ENCODE assay signal across 25 cellular contexts in genomic region chr11:124080319-124081001, GRCh38. TPM values are rescaled to one million over a fixed set of nuclear protein-coding genes. Genes with fewer than 3 reads are reported as not detected.
DNase-seq lines count a peak whose midpoint lies in the region; FAIRE-seq and TF ChIP-seq lines count a peak whose summit lies in the region.
"Had no signal": no experiment of that assay in that cellular context is flagged by ENCODE, and none has a peak within 500 bp of the region (broad histone marks: within the 10 kb centered on the region; RNA-seq: fewer than 3 reads in every experiment).

No MANE protein-coding gene starts in this region.

- H3K4me3 ChIP-seq in choroid plexus epithelial cell (ENCODE audit: low read depth, low read length) (no peak overlapping the region), kidney epithelial cell (ENCODE audit: low read depth, low read length) (no peak overlapping the region)
- H3K4me3 ChIP-seq: heart left ventricle, right lobe of liver had no signal

- FAIRE-seq in urothelium cell line (lab: Jason Lieb, UNC), result no peak

- TF ChIP-seq CTCF in choroid plexus epithelial cell (conservative IDR thresholded peaks at IDR 0.05; ENCODE audit: low read depth, low read length) (no peak), kidney epithelial cell (IDR thresholded peaks at IDR 0.05; ENCODE audit: insufficient read depth, low read length, poor library complexity, severe bottlenecking) (no peak)

- H3K36me3 ChIP-seq in kidney epithelial cell (ENCODE audit: control insufficient read depth, insufficient read depth, low read length), result no peaks in the 10 kb centered on the region
- H3K36me3 ChIP-seq: heart left ventricle, right lobe of liver had no signal

- no peaks in the 10 kb centered on the region for H3K27me3 ChIP-seq in kidney epithelial cell (ENCODE audit: control insufficient read depth, insufficient read depth, low read length)

- DNase-seq in DMS53 (lab: John Stamatoyannopoulos, UW), result peak; percentile 45
- DNase-seq in DMS53 treated with DMSO at 0.1 percent for 48 hours (lab: John Stamatoyannopoulos, UW; ENCODE audit: unreplicated experiment), result no peak
- DNase-seq in choroid plexus epithelial cell (ENCODE audit: low read depth), result peak; percentile 52
- peak; percentile 48 for DNase-seq in kidney epithelial cell (ENCODE audit: low read depth)
- peak; percentile 9 for DNase-seq in urothelium cell line (ENCODE audit: low spot score)
- no peak for DNase-seq in mesenteric fat pad (ENCODE audit: low spot score)
- no peak for DNase-seq in SHP77 (lab: John Stamatoyannopoulos, UW)
- DNase-seq in effector CD8-positive, alpha-beta T cell (lab: John Stamatoyannopoulos, UW), result no peak
- DNase-seq: activated CD4-positive, alpha-beta T cell treated with anti-CD3 and anti-CD28 coated beads for 4 hours; activated gamma-delta T cell; activated T-cell treated with anti-CD3 and anti-CD28 coated beads, Interleukin-2, amount 50 U/mL, for 24 hours; CD4-positive, CD25-positive, alpha-beta regulatory T cell; heart left ventricle; NCI-H1048; NCI-H187; NCI-H524 treated with DMSO at 0.1 percent for 48 hours; posterior cingulate gyrus; right lobe of liver; stimulated activated naive CD4-positive, alpha-beta T cell treated with Interleukin-2 at 50 U/mL for 16 hours; T-helper 2 cell had no signal

RNA-seq across cellular contexts. Expression of gene VWA5A, which starts 34.8 kb away (rescaled TPM):
- 26.6 and 33.4 TPM in 2 replicates for total RNA-seq in kidney epithelial cell
- 14.6 TPM for total RNA-seq in mesenteric fat pad

RNA-seq across cellular contexts. Expression of gene OR10G7, which starts 39.3 kb away (rescaled TPM):
- total RNA-seq in kidney epithelial cell (not detected in 2 replicates), mesenteric fat pad (not detected)
- total RNA-seq: activated CD8-positive, alpha-beta memory T cell treated with anti-CD3 and anti-CD28 coated beads for 36 hours; CD4-positive, CD25-positive, alpha-beta regulatory T cell; dermis microvascular lymphatic vessel endothelial cell; fibroblast of villous mesenchyme; H4; heart left ventricle; right lobe of liver; RPMI7951 had no signal

RNA-seq across cellular contexts. Expression of gene OR10G8, which starts 53.9 kb away (rescaled TPM):
- not detected in 2 replicates for total RNA-seq in kidney epithelial cell
- not detected for total RNA-seq in mesenteric fat pad
- total RNA-seq: activated CD8-positive, alpha-beta memory T cell treated with anti-CD3 and anti-CD28 coated beads for 36 hours; CD4-positive, CD25-positive, alpha-beta regulatory T cell; dermis microvascular lymphatic vessel endothelial cell; fibroblast of villous mesenchyme; H4; heart left ventricle; right lobe of liver; RPMI7951 had no signal

RNA-seq across cellular contexts. Expression of gene OR10G9, which starts 57.6 kb away (rescaled TPM):
- total RNA-seq in kidney epithelial cell (not detected in 2 replicates), mesenteric fat pad (not detected)
- total RNA-seq: activated CD8-positive, alpha-beta memory T cell treated with anti-CD3 and anti-CD28 coated beads for 36 hours; CD4-positive, CD25-positive, alpha-beta regulatory T cell; dermis microvascular lymphatic vessel endothelial cell; fibroblast of villous mesenchyme; H4; heart left ventricle; right lobe of liver; RPMI7951 had no signal

Comparison
In these comparisons a context has a peak if more than half of its experiments do, and no peak if none do; other contexts are left out.
1. DNase-seq: peak in DMS53 (single experiment), choroid plexus epithelial cell (single experiment), kidney epithelial cell (single experiment) and urothelium cell line (single experiment); none in DMS53 treated with DMSO at 0.1 percent for 48 hours (single experiment), mesenteric fat pad (single experiment), SHP77 (0 of 2) and effector CD8-positive, alpha-beta T cell (single experiment).